17 cellular contexts compared by ENCODE assay signal in genomic region chr4:182513534-182514291, GRCh38.
A peak's percentile ranks its signal among the peaks of the same experiment; 100 is the strongest.
DNase-seq lines count a peak whose midpoint lies in the region; ATAC-seq and TF ChIP-seq lines count a peak whose summit lies in the region.
"Had no signal": no experiment of that assay in that cellular context is flagged by ENCODE, and none has a peak within 500 bp of the region (broad histone marks: within the 10 kb centered on the region; RNA-seq: fewer than 3 reads in every experiment).

No MANE protein-coding gene starts in this region.

- no peak overlapping the region for H3K4me3 Mint-ChIP-seq in activated CD4-positive, alpha-beta memory T cell treated with anti-CD3 and anti-CD28 coated beads, Interleukin-2, amount 10 ng/mL, durations not matched to agents 7 days and 5 days
- H3K4me3 Mint-ChIP-seq: activated naive CD8-positive, alpha-beta T cell had no signal

- H3K9me3 Mint-ChIP-seq in activated CD4-positive, alpha-beta memory T cell treated with anti-CD3 and anti-CD28 coated beads, Interleukin-2, amount 10 ng/mL, durations not matched to agents 7 days and 5 days: no peaks in the 10 kb centered on the region

- no peak overlapping the region for H3K27ac Mint-ChIP-seq in activated CD4-positive, alpha-beta memory T cell treated with anti-CD3 and anti-CD28 coated beads, Interleukin-2, amount 10 ng/mL, durations not matched to agents 7 days and 5 days
- H3K27ac Mint-ChIP-seq: activated naive CD8-positive, alpha-beta T cell had no signal

- CTCF ChIA-PET in activated CD4-positive, alpha-beta memory T cell treated with anti-CD3 and anti-CD28 coated beads, Interleukin-2, amount 10 ng/mL, durations not matched to agents 7 days and 5 days (lab: Charles Lee): no interaction called here

- no peak for DNase-seq in activated CD4-positive, alpha-beta memory T cell treated with anti-CD3 and anti-CD28 coated beads, Interleukin-2, amount 10 ng/mL, durations not matched to agents 7 days and 5 days
- no peak for DNase-seq in C1 segment of cervical spinal cord (lab: John Stamatoyannopoulos, UW)
- DNase-seq in stimulated activated CD4-positive, alpha-beta T cell treated with anti-CD3 and anti-CD28 coated beads, Interleukin-15, amount 100 ng/mL, for 24 hours: no peak
- no peak for DNase-seq in NK-92 treated with Interleukin-12 subunit alpha and Interleukin-12 subunit beta, amount 100 ng/mL, for 24 hours (lab: John Stamatoyannopoulos, UW)
- DNase-seq: central memory CD4-positive, alpha-beta T cell; heart left ventricle; KBM-7; left cardiac atrium; NCI-H1930; NCI-H748 treated with DMSO at 0.1 percent for 48 hours; psoas muscle; stimulated activated CD4-positive, alpha-beta T cell treated with anti-CD3 and anti-CD28 coated beads, Interleukin-1b, Interleukin-23, amount 100 ng/mL, for 48 hours had no signal

- POLR2A ChIA-PET in activated CD4-positive, alpha-beta memory T cell treated with anti-CD3 and anti-CD28 coated beads, Interleukin-2, amount 10 ng/mL, durations not matched to agents 7 days and 5 days (lab: Charles Lee): no interaction called here

- H3K4me1 Mint-ChIP-seq in activated CD4-positive, alpha-beta memory T cell treated with anti-CD3 and anti-CD28 coated beads, Interleukin-2, amount 10 ng/mL, durations not matched to agents 7 days and 5 days: no peaks in the 10 kb centered on the region

- H3K36me3 Mint-ChIP-seq in activated CD4-positive, alpha-beta memory T cell treated with anti-CD3 and anti-CD28 coated beads, Interleukin-2, amount 10 ng/mL, durations not matched to agents 7 days and 5 days (ENCODE audit: low read depth): no peaks in the 10 kb centered on the region
- H3K36me3 Mint-ChIP-seq: activated naive CD8-positive, alpha-beta T cell had no signal

- ATAC-seq in GM18505 (IDR thresholded peaks at IDR 0.05; ENCODE audit: unreplicated experiment): peak; percentile 64
- peak; percentile 75 for ATAC-seq in GM19395 (IDR thresholded peaks at IDR 0.05; ENCODE audit: unreplicated experiment)
- peak; percentile 43 for ATAC-seq in HG02798 (IDR thresholded peaks at IDR 0.05; ENCODE audit: poor library complexity, unreplicated experiment)
- peak; percentile 64 for ATAC-seq in HG03521 (IDR thresholded peaks at IDR 0.05; ENCODE audit: unreplicated experiment)
- ATAC-seq: heart left ventricle, left cardiac atrium, psoas muscle had no signal

- TF ChIP-seq POLR2A in GM18505 (IDR thresholded peaks at IDR 0.05; ENCODE audit: borderline replicate concordance, extremely low read depth, insufficient read depth, insufficient read length): no peak

- peaks cover 1% of the 10 kb centered on the region for H3K27me3 Mint-ChIP-seq in activated CD4-positive, alpha-beta memory T cell treated with anti-CD3 and anti-CD28 coated beads, Interleukin-2, amount 10 ng/mL, durations not matched to agents 7 days and 5 days
